1 cellular context compared by ENCODE assay signal in the genomic region with DNA sequence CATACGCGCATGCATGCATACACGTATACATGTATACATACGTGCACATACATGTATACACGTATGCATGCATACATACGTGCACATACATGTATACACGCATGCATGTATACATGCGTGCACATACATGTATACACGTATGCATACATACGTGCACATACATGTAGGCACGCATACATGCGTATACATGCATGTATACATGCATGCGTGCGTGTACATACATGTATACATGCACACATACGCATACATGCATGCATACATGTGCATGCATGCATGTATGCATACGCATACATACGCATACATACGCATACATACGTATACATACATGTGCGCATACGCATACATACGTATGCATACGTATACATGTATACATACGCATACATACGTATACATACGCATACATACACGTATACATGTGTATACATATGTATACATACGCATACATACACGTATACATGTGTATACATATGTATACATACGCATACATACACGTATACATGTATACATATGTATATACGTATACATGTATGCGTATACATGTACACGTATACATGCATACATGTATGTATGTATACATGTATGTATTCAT.
TF ChIP-seq lines count a peak whose summit lies in the region.

No MANE protein-coding gene starts in this region.

TF ChIP-seq in K562, 482 proteins besides CTCF, POLR2A, EP300 and RAD21 (continued from another document):
- TF ChIP-seq, protein P1, sequence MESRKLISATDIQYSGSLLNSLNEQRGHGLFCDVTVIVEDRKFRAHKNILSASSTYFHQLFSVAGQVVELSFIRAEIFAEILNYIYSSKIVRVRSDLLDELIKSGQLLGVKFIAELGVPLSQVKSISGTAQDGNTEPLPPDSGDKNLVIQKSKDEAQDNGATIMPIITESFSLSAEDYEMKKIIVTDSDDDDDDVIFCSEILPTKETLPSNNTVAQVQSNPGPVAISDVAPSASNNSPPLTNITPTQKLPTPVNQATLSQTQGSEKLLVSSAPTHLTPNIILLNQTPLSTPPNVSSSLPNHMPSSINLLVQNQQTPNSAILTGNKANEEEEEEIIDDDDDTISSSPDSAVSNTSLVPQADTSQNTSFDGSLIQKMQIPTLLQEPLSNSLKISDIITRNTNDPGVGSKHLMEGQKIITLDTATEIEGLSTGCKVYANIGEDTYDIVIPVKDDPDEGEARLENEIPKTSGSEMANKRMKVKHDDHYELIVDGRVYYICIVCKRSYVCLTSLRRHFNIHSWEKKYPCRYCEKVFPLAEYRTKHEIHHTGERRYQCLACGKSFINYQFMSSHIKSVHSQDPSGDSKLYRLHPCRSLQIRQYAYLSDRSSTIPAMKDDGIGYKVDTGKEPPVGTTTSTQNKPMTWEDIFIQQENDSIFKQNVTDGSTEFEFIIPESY (CRISPR knock-in tag; IDR thresholded peaks at IDR 0.05): no peak
- TF ChIP-seq, protein P2, sequence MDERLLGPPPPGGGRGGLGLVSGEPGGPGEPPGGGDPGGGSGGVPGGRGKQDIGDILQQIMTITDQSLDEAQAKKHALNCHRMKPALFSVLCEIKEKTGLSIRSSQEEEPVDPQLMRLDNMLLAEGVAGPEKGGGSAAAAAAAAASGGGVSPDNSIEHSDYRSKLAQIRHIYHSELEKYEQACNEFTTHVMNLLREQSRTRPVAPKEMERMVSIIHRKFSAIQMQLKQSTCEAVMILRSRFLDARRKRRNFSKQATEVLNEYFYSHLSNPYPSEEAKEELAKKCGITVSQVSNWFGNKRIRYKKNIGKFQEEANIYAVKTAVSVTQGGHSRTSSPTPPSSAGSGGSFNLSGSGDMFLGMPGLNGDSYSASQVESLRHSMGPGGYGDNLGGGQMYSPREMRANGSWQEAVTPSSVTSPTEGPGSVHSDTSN (CRISPR knock-in tag; IDR thresholded peaks at IDR 0.05; ENCODE audit: low read depth): no peak
- TF ChIP-seq, protein P2 (tag; conservative IDR thresholded peaks at IDR 0.05; ENCODE audit: low read depth): no peak
- TF ChIP-seq IRF2 (CRISPR knock-in tag; IDR thresholded peaks at IDR 0.05) (peak; percentile 16; the same call in 1 of the 2 replicates), PHF20 (IDR thresholded peaks at IDR 0.05; ENCODE audit: partially characterized antibody) (peak; percentile 81), HEY1 (CRISPR knock-in tag; IDR thresholded peaks at IDR 0.05; ENCODE audit: borderline replicate concordance) (no peak), KDM4B (IDR thresholded peaks at IDR 0.05; ENCODE audit: borderline replicate concordance in 2 of 2, low read depth in 1 of 2) (no peak), NFYB (IDR thresholded peaks at IDR 0.05; ENCODE audit: extremely low read depth, insufficient read length) (no peak)
- TF ChIP-seq, protein P3, sequence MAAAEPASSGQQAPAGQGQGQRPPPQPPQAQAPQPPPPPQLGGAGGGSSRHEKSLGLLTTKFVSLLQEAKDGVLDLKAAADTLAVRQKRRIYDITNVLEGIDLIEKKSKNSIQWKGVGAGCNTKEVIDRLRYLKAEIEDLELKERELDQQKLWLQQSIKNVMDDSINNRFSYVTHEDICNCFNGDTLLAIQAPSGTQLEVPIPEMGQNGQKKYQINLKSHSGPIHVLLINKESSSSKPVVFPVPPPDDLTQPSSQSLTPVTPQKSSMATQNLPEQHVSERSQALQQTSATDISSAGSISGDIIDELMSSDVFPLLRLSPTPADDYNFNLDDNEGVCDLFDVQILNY (CRISPR knock-in tag; IDR thresholded peaks at IDR 0.05): no peak
- TF ChIP-seq, protein P4, sequence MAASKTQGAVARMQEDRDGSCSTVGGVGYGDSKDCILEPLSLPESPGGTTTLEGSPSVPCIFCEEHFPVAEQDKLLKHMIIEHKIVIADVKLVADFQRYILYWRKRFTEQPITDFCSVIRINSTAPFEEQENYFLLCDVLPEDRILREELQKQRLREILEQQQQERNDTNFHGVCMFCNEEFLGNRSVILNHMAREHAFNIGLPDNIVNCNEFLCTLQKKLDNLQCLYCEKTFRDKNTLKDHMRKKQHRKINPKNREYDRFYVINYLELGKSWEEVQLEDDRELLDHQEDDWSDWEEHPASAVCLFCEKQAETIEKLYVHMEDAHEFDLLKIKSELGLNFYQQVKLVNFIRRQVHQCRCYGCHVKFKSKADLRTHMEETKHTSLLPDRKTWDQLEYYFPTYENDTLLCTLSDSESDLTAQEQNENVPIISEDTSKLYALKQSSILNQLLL (CRISPR knock-in tag; IDR thresholded peaks at IDR 0.05; ENCODE audit: borderline replicate concordance): peak; percentile 88; the same call in 1 of the 2 replicates
- TF ChIP-seq, protein P5, sequence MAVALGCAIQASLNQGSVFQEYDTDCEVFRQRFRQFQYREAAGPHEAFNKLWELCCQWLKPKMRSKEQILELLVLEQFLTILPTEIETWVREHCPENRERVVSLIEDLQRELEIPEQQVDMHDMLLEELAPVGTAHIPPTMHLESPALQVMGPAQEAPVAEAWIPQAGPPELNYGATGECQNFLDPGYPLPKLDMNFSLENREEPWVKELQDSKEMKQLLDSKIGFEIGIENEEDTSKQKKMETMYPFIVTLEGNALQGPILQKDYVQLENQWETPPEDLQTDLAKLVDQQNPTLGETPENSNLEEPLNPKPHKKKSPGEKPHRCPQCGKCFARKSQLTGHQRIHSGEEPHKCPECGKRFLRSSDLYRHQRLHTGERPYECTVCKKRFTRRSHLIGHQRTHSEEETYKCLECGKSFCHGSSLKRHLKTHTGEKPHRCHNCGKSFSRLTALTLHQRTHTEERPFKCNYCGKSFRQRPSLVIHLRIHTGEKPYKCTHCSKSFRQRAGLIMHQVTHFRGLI (CRISPR knock-in tag; IDR thresholded peaks at IDR 0.05): no peak
TF ChIP-seq in K562: peak in this region for 15.
